ENCODE assay signal across 10 cellular contexts in the genomic region with DNA sequence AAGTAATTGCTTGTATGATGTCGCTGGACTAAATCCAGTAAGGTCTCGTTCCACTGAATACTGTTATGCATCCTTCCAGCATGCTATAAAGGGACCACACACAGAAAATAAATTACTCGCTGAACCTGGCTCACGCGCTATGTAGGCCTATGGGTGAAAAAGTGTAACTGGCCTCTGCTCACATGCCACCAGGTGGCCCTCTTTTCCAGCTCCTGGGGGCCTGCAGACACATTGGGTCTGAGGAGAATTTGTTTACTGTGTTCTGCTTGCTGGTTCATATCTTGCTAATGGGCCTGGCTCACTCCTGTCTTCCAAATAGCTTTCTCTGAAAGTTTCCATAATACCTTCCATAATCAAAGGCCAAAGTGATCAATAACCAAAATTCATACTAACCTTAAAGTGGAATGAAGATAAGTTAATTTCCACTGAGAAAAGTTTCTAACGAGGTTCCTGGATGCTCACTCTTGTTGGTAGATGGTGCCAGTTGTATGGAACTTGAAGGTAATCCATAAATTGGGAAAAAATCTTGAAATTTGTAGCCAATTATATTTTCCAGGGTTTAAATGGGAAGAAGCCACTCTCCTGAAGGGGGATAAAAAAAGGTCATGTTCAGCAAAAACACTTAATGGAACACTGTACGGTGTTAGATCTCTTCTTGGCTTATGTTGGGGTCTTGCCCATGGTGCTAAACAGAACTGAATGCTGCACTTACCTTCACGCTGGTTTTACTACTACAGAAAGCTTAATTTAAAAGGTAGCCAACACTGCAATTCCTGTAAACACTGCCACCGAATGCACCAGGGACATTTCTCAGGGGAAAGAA. TPM values are rescaled to one million over a fixed set of nuclear protein-coding genes. Genes with fewer than 3 reads are reported as not detected.
DNase-seq lines count a peak whose midpoint lies in the region; ATAC-seq and TF ChIP-seq lines count a peak whose summit lies in the region.
"Had no signal": no experiment of that assay in that cellular context is flagged by ENCODE, and none has a peak within 500 bp of the region (broad histone marks: within the 10 kb centered on the region; RNA-seq: fewer than 3 reads in every experiment).

No MANE protein-coding gene starts in this region.

- peak; percentile 20 for TF ChIP-seq CTCF in RWPE2 (IDR thresholded peaks at IDR 0.05; ENCODE audit: poor library complexity, severe bottlenecking)
- TF ChIP-seq CTCF in epithelial cell of proximal tubule (conservative IDR thresholded peaks at IDR 0.05; ENCODE audit: low read depth, low read length) = peak; percentile 41
- no peak for TF ChIP-seq CTCF in foreskin fibroblast (IDR thresholded peaks at IDR 0.05; ENCODE audit: low read depth, low read length)

- H3K4me3 ChIP-seq in RWPE2 (ENCODE audit: severe bottlenecking) = no peak overlapping the region
- no peak overlapping the region for H3K4me3 ChIP-seq in epithelial cell of proximal tubule (ENCODE audit: low read depth, low read length)
- no peak overlapping the region for H3K4me3 ChIP-seq in foreskin fibroblast (ENCODE audit: low read depth in 1 of 2, low read length in 2 of 2)
- H3K4me3 ChIP-seq: SJSA1 had no signal

- no peaks in the 10 kb centered on the region for H3K36me3 ChIP-seq in RWPE2 (ENCODE audit: low read depth)
- H3K36me3 ChIP-seq: SJSA1 had no signal

- no peaks in the 10 kb centered on the region for H3K9me3 ChIP-seq in RWPE2 (ENCODE audit: severe bottlenecking)
- H3K9me3 ChIP-seq: SJSA1 had no signal

- peak; percentile 77 for ATAC-seq in GM18873 (IDR thresholded peaks at IDR 0.05; ENCODE audit: low FRiP score, unreplicated experiment)
- peak; percentile 74 for ATAC-seq in HG02852 (IDR thresholded peaks at IDR 0.05; ENCODE audit: unreplicated experiment)
- ATAC-seq in RWPE2 (ENCODE audit: low read depth) = no peak

- peaks cover 37% of the 10 kb centered on the region for H3K27me3 ChIP-seq in RWPE2 (ENCODE audit: insufficient read depth, poor library complexity, severe bottlenecking)
- H3K27me3 ChIP-seq: SJSA1 had no signal

- H3K4me1 ChIP-seq in RWPE2 (ENCODE audit: insufficient read depth, poor library complexity, severe bottlenecking) = no peaks in the 10 kb centered on the region
- H3K4me1 ChIP-seq: SJSA1 had no signal

- H3K27ac ChIP-seq in RWPE2 (ENCODE audit: poor library complexity, severe bottlenecking) = no peak overlapping the region
- H3K27ac ChIP-seq: SJSA1 had no signal

- DNase-seq in RWPE2 (ENCODE audit: low spot score) (no peak), epithelial cell of proximal tubule (ENCODE audit: low read depth) (no peak), COLO668 (lab: John Stamatoyannopoulos, UW; ENCODE audit: unreplicated experiment) (no peak), foreskin fibroblast (no peak), NCI-H2171 treated with DMSO at 0.1 percent for 48 hours (lab: John Stamatoyannopoulos, UW) (no peak), foreskin melanocyte (no peak)

RNA-seq across cellular contexts. Expression of gene ZPBP, which starts 27.0 kb away (rescaled TPM):
- not detected in 2 replicates for total RNA-seq in epithelial cell of proximal tubule
- total RNA-seq: SJSA1, subcutaneous adipose tissue had no signal
